15 cellular contexts compared by ENCODE assay signal in genomic region chr6:128252293-128253176, GRCh38.
A peak's percentile ranks its signal among the peaks of the same experiment; 100 is the strongest.
DNase-seq lines count a peak whose midpoint lies in the region; ATAC-seq and TF ChIP-seq lines count a peak whose summit lies in the region.
"Had no signal": no experiment of that assay in that cellular context is flagged by ENCODE, and none has a peak within 500 bp of the region (broad histone marks: within the 10 kb centered on the region; RNA-seq: fewer than 3 reads in every experiment).

No MANE protein-coding gene starts in this region.

- no peaks in the 10 kb centered on the region for H3K9me3 ChIP-seq in heart right ventricle
- no peaks in the 10 kb centered on the region for H3K9me3 ChIP-seq in Peyer's patch

- DNase-seq in stimulated activated CD4-positive, alpha-beta T cell treated with anti-CD3 and anti-CD28 coated beads, Interleukin-15, amount 100 ng/mL, for 24 hours, result peak; percentile 8
- DNase-seq in stimulated activated CD4-positive, alpha-beta T cell treated with anti-CD3 and anti-CD28 coated beads, Interleukin-1b, Interleukin-23, amount 100 ng/mL, for 48 hours, result no peak
- peak; percentile 38 for DNase-seq in activated naive CD8-positive, alpha-beta T cell treated with anti-CD3 and anti-CD28 coated beads, Interleukin-2, amount 50 U/mL, for 24 hours
- no peak for DNase-seq in heart right ventricle
- DNase-seq in mesenteric fat pad (ENCODE audit: low spot score), result no peak
- DNase-seq in Peyer's patch, result no peak
- DNase-seq: activated gamma-delta T cell treated with Interleukin-2 at 50 U/mL for 16 hours; cortex of kidney; EL; islet precursor cell; naive thymus-derived CD4-positive, alpha-beta T cell; stimulated activated naive B cell treated with anti-CD40 and anti-IgM and Interleukin-4, amounts not matched to agents 10 μg/mL and 1 μg/mL and 100 μg/mL, for 72 hours had no signal

- no peak for TF ChIP-seq POLR2A in Peyer's patch (IDR thresholded peaks at IDR 0.05)

- H3K36me3 ChIP-seq in heart right ventricle, result no peaks in the 10 kb centered on the region
- no peaks in the 10 kb centered on the region for H3K36me3 ChIP-seq in Peyer's patch

- H3K9me3 Mint-ChIP-seq in activated naive CD8-positive, alpha-beta T cell treated with anti-CD3 and anti-CD28 coated beads, Interleukin-2, amount 50 U/mL, for 24 hours, result no peaks in the 10 kb centered on the region
- H3K9me3 Mint-ChIP-seq: stimulated activated naive B cell treated with anti-CD40 and anti-IgM and Interleukin-4, amounts not matched to agents 10 μg/mL and 1 μg/mL and 100 μg/mL, for 72 hours had no signal

- WGBS in heart right ventricle, 2 donors, result 83 to 92% methylated on average over 4 of the region's 4 CpGs

- H3K4me3 ChIP-seq in heart right ventricle, result no peak overlapping the region
- H3K4me3 ChIP-seq in Peyer's patch, result no peak overlapping the region
- H3K4me3 ChIP-seq: skin epidermis had no signal

- peaks cover 25% of the 10 kb centered on the region for H3K4me1 Mint-ChIP-seq in activated naive CD8-positive, alpha-beta T cell treated with anti-CD3 and anti-CD28 coated beads, Interleukin-2, amount 50 U/mL, for 24 hours

- H3K36me3 Mint-ChIP-seq in activated naive CD8-positive, alpha-beta T cell treated with anti-CD3 and anti-CD28 coated beads, Interleukin-2, amount 50 U/mL, for 24 hours (ENCODE audit: low read depth), result peaks cover 4% of the 10 kb centered on the region
- H3K36me3 Mint-ChIP-seq: stimulated activated naive B cell treated with anti-CD40 and anti-IgM and Interleukin-4, amounts not matched to agents 10 μg/mL and 1 μg/mL and 100 μg/mL, for 72 hours had no signal

- H3K4me3 Mint-ChIP-seq in activated naive CD8-positive, alpha-beta T cell treated with anti-CD3 and anti-CD28 coated beads, Interleukin-2, amount 50 U/mL, for 24 hours, result no peak overlapping the region
- H3K4me3 Mint-ChIP-seq: stimulated activated naive B cell treated with anti-CD40 and anti-IgM and Interleukin-4, amounts not matched to agents 10 μg/mL and 1 μg/mL and 100 μg/mL, for 72 hours had no signal

- no peak for TF ChIP-seq CTCF in heart right ventricle (IDR thresholded peaks at IDR 0.05)
- no peak for TF ChIP-seq CTCF in Peyer's patch (IDR thresholded peaks at IDR 0.05)

- peak overlapping the region; percentile 29 for H3K27ac Mint-ChIP-seq in activated naive CD8-positive, alpha-beta T cell treated with anti-CD3 and anti-CD28 coated beads, Interleukin-2, amount 50 U/mL, for 24 hours
- H3K27ac Mint-ChIP-seq: stimulated activated naive B cell treated with anti-CD40 and anti-IgM and Interleukin-4, amounts not matched to agents 10 μg/mL and 1 μg/mL and 100 μg/mL, for 72 hours had no signal

- H3K27me3 ChIP-seq in heart right ventricle (no peaks in the 10 kb centered on the region), Peyer's patch (no peaks in the 10 kb centered on the region)

- ATAC-seq in HG03025 (IDR thresholded peaks at IDR 0.05; ENCODE audit: low FRiP score, unreplicated experiment) (peak; percentile 72), heart right ventricle (no peak), HG02973 (IDR thresholded peaks at IDR 0.05; ENCODE audit: unreplicated experiment) (no peak)
- peak; percentile 96 for ATAC-seq in activated naive CD8-positive, alpha-beta T cell treated with anti-CD3 and anti-CD28 coated beads, Interleukin-2, amount 50 U/mL, for 24 hours
- ATAC-seq: naive thymus-derived CD4-positive, alpha-beta T cell had no signal

- H3K4me1 ChIP-seq in heart right ventricle, result peaks cover 0 to 13% (median 0%) of the 10 kb centered on the region in 9 donors
- no peaks in the 10 kb centered on the region for H3K4me1 ChIP-seq in Peyer's patch

- no peaks in the 10 kb centered on the region for H3K27me3 Mint-ChIP-seq in activated naive CD8-positive, alpha-beta T cell treated with anti-CD3 and anti-CD28 coated beads, Interleukin-2, amount 50 U/mL, for 24 hours
- H3K27me3 Mint-ChIP-seq: naive thymus-derived CD4-positive, alpha-beta T cell; stimulated activated naive B cell treated with anti-CD40 and anti-IgM and Interleukin-4, amounts not matched to agents 10 μg/mL and 1 μg/mL and 100 μg/mL, for 72 hours had no signal

- intact Hi-C loops in heart right ventricle (cut with DNase I), result no loop called here

- no peak overlapping the region for H3K27ac ChIP-seq in heart right ventricle
- H3K27ac ChIP-seq in Peyer's patch, result no peak overlapping the region

Comparison
In these comparisons a context has a peak if more than half of its experiments do, and no peak if none do; other contexts are left out.
1. DNase-seq: peak in stimulated activated CD4-positive, alpha-beta T cell treated with anti-CD3 and anti-CD28 coated beads, Interleukin-15, amount 100 ng/mL, for 24 hours (single experiment) and activated naive CD8-positive, alpha-beta T cell treated with anti-CD3 and anti-CD28 coated beads, Interleukin-2, amount 50 U/mL, for 24 hours (single experiment); none in stimulated activated CD4-positive, alpha-beta T cell treated with anti-CD3 and anti-CD28 coated beads, Interleukin-1b, Interleukin-23, amount 100 ng/mL, for 48 hours (single experiment), heart right ventricle (0 of 2), mesenteric fat pad (single experiment) and Peyer's patch (0 of 3).
2. ATAC-seq: peak in HG03025 (single experiment) and activated naive CD8-positive, alpha-beta T cell treated with anti-CD3 and anti-CD28 coated beads, Interleukin-2, amount 50 U/mL, for 24 hours (single experiment); none in heart right ventricle (0 of 8) and HG02973 (single experiment).